9 cellular contexts compared by ENCODE assay signal in genomic region chr3:147419062-147419701, GRCh38. TPM values are rescaled to one million over a fixed set of nuclear protein-coding genes. Genes with fewer than 3 reads are reported as not detected.
DNase-seq lines count a peak whose midpoint lies in the region; ATAC-seq and TF ChIP-seq lines count a peak whose summit lies in the region.
"Had no signal": no experiment of that assay in that cellular context is flagged by ENCODE, and none has a peak within 500 bp of the region (broad histone marks: within the 10 kb centered on the region; RNA-seq: fewer than 3 reads in every experiment).

No MANE protein-coding gene starts in this region.

- H3K36me3 ChIP-seq in stomach (no peaks in the 10 kb centered on the region), colonic mucosa (no peaks in the 10 kb centered on the region)

- intact Hi-C loops in stomach (cut with DNase I; ENCODE audit: low total_unique reads), result no loop called here
- intact Hi-C loops in colonic mucosa (cut with DNase I), result no loop called here

- TF ChIP-seq CTCF in astrocyte of the spinal cord (IDR thresholded peaks at IDR 0.05; ENCODE audit: low read depth, low read length) (no peak), stomach (IDR thresholded peaks at IDR 0.05) (no peak), colonic mucosa (IDR thresholded peaks at IDR 0.05) (no peak)

- DNase-seq in astrocyte of the spinal cord (ENCODE audit: low read depth, low spot score) (peak; percentile 99), inferior parietal cortex (ENCODE audit: extremely low spot score) (peak; percentile 47), stomach (no peak), colonic mucosa (no peak)
- DNase-seq: NCI-H69 had no signal

- H3K27me3 ChIP-seq in stomach (peaks cover 30 to 100% (median 84%) of the 10 kb centered on the region in 3 donors), colonic mucosa (peaks cover 85% of the 10 kb centered on the region)

- ATAC-seq in HG03432 (IDR thresholded peaks at IDR 0.05; ENCODE audit: unreplicated experiment), result peak; percentile 79
- ATAC-seq in GM19395 (IDR thresholded peaks at IDR 0.05; ENCODE audit: unreplicated experiment), result no peak
- ATAC-seq in HG03108 (IDR thresholded peaks at IDR 0.05; ENCODE audit: unreplicated experiment), result no peak

- in situ Hi-C loops in astrocyte of the spinal cord (cut with HindIII; ENCODE audit: low sequenced_read_pairs), result no loop called here

- H3K9ac ChIP-seq in colonic mucosa (ENCODE audit: low read depth in 2 of 2, low read length in 2 of 2), result no peak overlapping the region

- H3K4me1 ChIP-seq in stomach (peaks cover 0 to 37% (median 19%) of the 10 kb centered on the region in 4 donors), colonic mucosa (peaks cover 5% of the 10 kb centered on the region)

- H3K4me3 ChIP-seq in astrocyte of the spinal cord (ENCODE audit: low read depth, low read length) (peak overlapping the region; percentile 27), stomach (peak overlapping the region in 3 of 4 donors; percentile 13 to 42 (median 23)), colonic mucosa (no peak overlapping the region)

- H3K27ac ChIP-seq in stomach, result no peak overlapping the region
- no peak overlapping the region for H3K27ac ChIP-seq in colonic mucosa

- 3 to 7% (median 5%) methylated on average over 21 to 45 of the region's 45 CpGs for WGBS in stomach, 5 donors

- H3K9me3 ChIP-seq in stomach, result peaks cover 0 to 46% (median 9%) of the 10 kb centered on the region in 4 donors
- H3K9me3 ChIP-seq in colonic mucosa, result no peaks in the 10 kb centered on the region

- no peak for TF ChIP-seq EP300 in stomach (IDR thresholded peaks at IDR 0.05)

- TF ChIP-seq POLR2A in stomach (IDR thresholded peaks at IDR 0.05), result no peak

RNA-seq across cellular contexts. Expression of gene ZIC1, which starts 10.0 kb away (rescaled TPM):
- total RNA-seq in stomach (not detected), colonic mucosa (under 1 TPM in 1 of 2 donors, not detected in 1; 0.19 TPM)
- polyA plus RNA-seq in stomach, result under 1 TPM in 1 of 3 donors, not detected in 2; 0.76 TPM

RNA-seq across cellular contexts. Expression of gene ZIC4, which starts 12.8 kb away (rescaled TPM):
- not detected for total RNA-seq in stomach
- polyA plus RNA-seq in stomach, result not detected
- total RNA-seq in colonic mucosa, result not detected
- polyA plus RNA-seq: adipose tissue had no signal

Comparison
In these comparisons a context has a peak if more than half of its experiments do, and no peak if none do; other contexts are left out.
1. DNase-seq: peak in astrocyte of the spinal cord (single experiment) and inferior parietal cortex (single experiment); none in stomach (single experiment) and colonic mucosa (single experiment).